1 cellular context compared by ENCODE assay signal in genomic region chr10:49110684-49111319, GRCh38.
TF ChIP-seq lines count a peak whose summit lies in the region.

No MANE protein-coding gene starts in this region.

TF ChIP-seq in IMR-90, 13 proteins besides CTCF, POLR2A, EP300 and RAD21 (continued from another document):
- TF ChIP-seq, protein P1, sequence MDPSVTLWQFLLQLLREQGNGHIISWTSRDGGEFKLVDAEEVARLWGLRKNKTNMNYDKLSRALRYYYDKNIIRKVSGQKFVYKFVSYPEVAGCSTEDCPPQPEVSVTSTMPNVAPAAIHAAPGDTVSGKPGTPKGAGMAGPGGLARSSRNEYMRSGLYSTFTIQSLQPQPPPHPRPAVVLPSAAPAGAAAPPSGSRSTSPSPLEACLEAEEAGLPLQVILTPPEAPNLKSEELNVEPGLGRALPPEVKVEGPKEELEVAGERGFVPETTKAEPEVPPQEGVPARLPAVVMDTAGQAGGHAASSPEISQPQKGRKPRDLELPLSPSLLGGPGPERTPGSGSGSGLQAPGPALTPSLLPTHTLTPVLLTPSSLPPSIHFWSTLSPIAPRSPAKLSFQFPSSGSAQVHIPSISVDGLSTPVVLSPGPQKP (IDR thresholded peaks at IDR 0.05; ENCODE audit: borderline replicate concordance, low read depth, low read length): no peak
- TF ChIP-seq NFE2L2 (IDR thresholded peaks at IDR 0.05; ENCODE audit: low read depth, low read length) (no peak), CEBPB (IDR thresholded peaks at IDR 0.05; ENCODE audit: low read depth, low read length) (no peak), SMC3 (IDR thresholded peaks at IDR 0.05; ENCODE audit: low read depth, low read length) (no peak), CHD1 (IDR thresholded peaks at IDR 0.05; ENCODE audit: low read depth, low read length) (no peak)
